8 cellular contexts compared by ENCODE assay signal in the genomic region with DNA sequence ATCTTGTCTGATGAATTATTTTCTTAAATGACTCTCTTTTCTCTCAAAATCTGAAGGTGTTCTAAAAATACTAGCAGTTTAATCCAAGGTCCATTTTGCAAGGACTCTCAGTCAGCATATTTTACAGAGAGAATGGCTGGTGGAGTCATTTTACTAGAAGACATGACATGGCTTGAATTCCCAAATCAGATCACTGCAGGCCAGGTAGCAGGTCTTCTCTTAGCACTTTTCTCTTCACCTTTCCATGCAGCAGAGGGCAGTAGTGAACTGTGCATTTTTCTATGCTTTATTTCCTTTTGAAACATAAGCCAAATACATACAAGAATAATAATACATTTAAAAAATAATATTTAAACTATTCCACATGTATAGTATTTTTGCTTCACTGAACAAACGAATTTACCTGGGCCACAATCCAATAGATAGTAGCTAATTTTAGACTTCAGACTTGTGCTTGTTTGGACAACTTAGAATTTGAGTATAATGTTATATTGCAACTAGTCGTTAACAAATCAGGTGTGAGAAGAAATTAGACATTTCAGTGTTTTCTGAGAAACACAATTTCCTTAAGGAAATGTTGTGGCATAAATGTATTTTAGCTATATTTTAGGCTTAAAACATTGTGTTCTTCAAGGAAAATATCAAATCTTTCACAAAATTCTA.
DNase-seq lines count a peak whose midpoint lies in the region; ATAC-seq, FAIRE-seq and TF ChIP-seq lines count a peak whose summit lies in the region.

No MANE protein-coding gene starts in this region.

- POLR2A ChIA-PET in A673 (lab: Charles Lee; ENCODE audit: low non-redundant PET) = no interaction called here

- ATAC-seq in pancreas = peak; percentile 70 to 89 (median 87)
- ATAC-seq in GM19397 (IDR thresholded peaks at IDR 0.05; ENCODE audit: unreplicated experiment) = no peak

- H3K9me3 ChIP-seq in A673 (ENCODE audit: low read depth, low read length, poor library complexity, severe bottlenecking) = no peaks in the 10 kb centered on the region
- H3K9me3 ChIP-seq in pancreas = no peaks in the 10 kb centered on the region

- DNase-seq in A673 (ENCODE audit: low spot score) = peak; percentile 60
- peak; percentile 18 for DNase-seq in NCI-H2171 treated with DMSO at 0.1 percent for 48 hours (lab: John Stamatoyannopoulos, UW)
- peak; percentile 15 for DNase-seq in activated CD4-positive, alpha-beta T cell treated with anti-CD3 and anti-CD28 coated beads, Interleukin-2, amount 50 U/mL, for 1 hour
- peak; percentile 78 for DNase-seq in fibroblast of villous mesenchyme (ENCODE audit: low read depth)
- DNase-seq in pancreas = peak in 3 of 6 donors; percentile 23 to 67 (median 40)
- no peak for DNase-seq in NCI-H2029 treated with DMSO at 0.1 percent for 48 hours (lab: John Stamatoyannopoulos, UW)

- H3K4me3 ChIP-seq in A673 (ENCODE audit: low read depth, low read length, poor library complexity, severe bottlenecking) (no peak overlapping the region), fibroblast of villous mesenchyme (ENCODE audit: low read depth, low read length) (no peak overlapping the region), pancreas (no peak overlapping the region)

- WGBS in pancreas, 2 donors = 14 to 16% methylated on average over 2 of the region's 2 CpGs

- CTCF ChIA-PET in A673 (lab: Charles Lee) = interaction anchor here (0.6 kb wide), 1 partner anchor 234 kb away, joined by 3 read pairs; no protein-coding TSS in a partner anchor

- no TSS peak for BruUV-seq in A673 (replicated peaks; lab: Mats Ljungman, UMichigan)

- TF ChIP-seq CTCF in A673 (conservative IDR thresholded peaks at IDR 0.05; ENCODE audit: low read depth, low read length) (peak; percentile 66), GM12874 (IDR thresholded peaks at IDR 0.05; ENCODE audit: insufficient read depth, low read depth, low read length) (peak; percentile 41; the same call in 1 of the 2 replicates), fibroblast of villous mesenchyme (IDR thresholded peaks at IDR 0.05; ENCODE audit: insufficient read depth, low read depth, low read length) (peak; percentile 77), pancreas (IDR thresholded peaks at IDR 0.05) (peak; percentile 17 to 55 (median 46))

- H3K4me1 ChIP-seq in A673 (ENCODE audit: insufficient read depth, low read length, poor library complexity, severe bottlenecking) = peaks cover 3% of the 10 kb centered on the region
- H3K4me1 ChIP-seq in pancreas = peaks cover 0 to 13% (median 10%) of the 10 kb centered on the region in 3 donors

- H3K36me3 ChIP-seq in A673 (ENCODE audit: insufficient read depth, low read length, poor library complexity, severe bottlenecking) (no peaks in the 10 kb centered on the region), pancreas (no peaks in the 10 kb centered on the region)

- FAIRE-seq in pancreas (lab: Jason Lieb, UNC) = peak; percentile 93

- intact Hi-C loops in A673 (cut with micrococcal nuclease; ENCODE audit: unreplicated experiment) (loop anchor here (5.0 to 10.0 kb wide), 2 partner anchors 233 to 1161 kb away; no protein-coding TSS in a partner anchor), pancreas (cut with DNase I) (loop anchor here in 1 of 3 donors (10.0 kb wide), 1 partner anchor 971 kb away; no protein-coding TSS in a partner anchor)

- no peak overlapping the region for H3K27ac ChIP-seq in A673 (ENCODE audit: low read depth, low read length, poor library complexity, severe bottlenecking)
- H3K27ac ChIP-seq in pancreas = no peak overlapping the region

- H3K27me3 ChIP-seq in A673 (replicated peaks; ENCODE audit: insufficient read depth, low read depth, low read length, poor library complexity) (no peaks in the 10 kb centered on the region), pancreas (no peaks in the 10 kb centered on the region)
